25 cellular contexts compared by ENCODE assay signal in the genomic region with DNA sequence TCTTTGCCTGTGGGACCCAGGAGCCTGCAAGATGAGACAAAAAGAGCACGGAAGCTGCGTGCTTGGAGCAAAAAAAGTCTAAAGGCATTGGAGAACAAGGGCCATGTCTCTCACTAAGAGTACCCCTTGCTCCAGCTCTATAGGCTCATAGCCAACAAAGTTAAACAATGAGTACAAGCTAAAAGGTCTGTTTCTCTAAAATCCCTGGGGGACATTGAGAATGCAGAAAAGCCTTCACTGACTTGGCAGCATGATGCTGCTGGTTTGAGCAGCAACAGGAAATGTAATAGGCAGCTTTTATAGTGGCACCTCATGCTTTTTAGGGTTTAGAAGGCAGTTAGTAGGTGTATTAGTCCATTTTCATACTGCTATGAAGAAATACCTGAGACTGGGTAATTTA.
DNase-seq lines count a peak whose midpoint lies in the region; TF ChIP-seq lines count a peak whose summit lies in the region.
"Had no signal": no experiment of that assay in that cellular context is flagged by ENCODE, and none has a peak within 500 bp of the region (broad histone marks: within the 10 kb centered on the region; RNA-seq: fewer than 3 reads in every experiment).

No MANE protein-coding gene starts in this region.

- H3K4me1 ChIP-seq in mammary epithelial cell (ENCODE audit: insufficient read depth, low read length), result no peaks in the 10 kb centered on the region
- H3K4me1 ChIP-seq in breast epithelium, result no peaks in the 10 kb centered on the region
- no peaks in the 10 kb centered on the region for H3K4me1 ChIP-seq in esophagus muscularis mucosa
- H3K4me1 ChIP-seq in endodermal cell (ENCODE audit: control insufficient read depth, insufficient read depth, low read length), result no peaks in the 10 kb centered on the region
- H3K4me1 ChIP-seq: HAP-1 had no signal

- WGBS in mammary epithelial cell (ENCODE audit: low coverage, missing lambda C conversion rate), result 7% methylated on average over 2 of the region's 2 CpGs
- WGBS in esophagus muscularis mucosa, result 86% methylated on average over 2 of the region's 2 CpGs
- 94 to 100% methylated on average over 2 of the region's 2 CpGs for WGBS in endodermal cell (ENCODE audit: insufficient coverage in 1 of 2, insufficient read length in 1 of 2), 2 experiments

- H3K27me3 Mint-ChIP-seq in type B pancreatic cell (no peaks in the 10 kb centered on the region), endodermal cell (ENCODE audit: insufficient read depth) (peaks cover 39% of the 10 kb centered on the region)
- peaks cover 3% of the 10 kb centered on the region for H3K27me3 Mint-ChIP-seq in activated naive CD4-positive, alpha-beta T cell treated with anti-CD3 and anti-CD28 coated beads for 36 hours (ENCODE audit: low read depth)
- H3K27me3 Mint-ChIP-seq: CD4-positive, CD25-positive, alpha-beta regulatory T cell had no signal

- H3K36me3 ChIP-seq in mammary epithelial cell (ENCODE audit: insufficient read depth, low read length) (no peaks in the 10 kb centered on the region), breast epithelium (no peaks in the 10 kb centered on the region), esophagus muscularis mucosa (no peaks in the 10 kb centered on the region), endodermal cell (ENCODE audit: control insufficient read depth, insufficient read depth, low read length) (no peaks in the 10 kb centered on the region)
- H3K36me3 ChIP-seq: HAP-1, MG63 had no signal

- TF ChIP-seq POLR2A in breast epithelium (IDR thresholded peaks at IDR 0.05) (no peak), esophagus muscularis mucosa (IDR thresholded peaks at IDR 0.05; ENCODE audit: low read depth) (no peak)

- no peak for TF ChIP-seq CTCF in mammary epithelial cell (conservative IDR thresholded peaks at IDR 0.05 in 1 of 2, IDR thresholded peaks at IDR 0.05 in 1 of 2; ENCODE audit: extremely low read depth in 1 of 2, insufficient read depth in 1 of 2, low read depth in 1 of 2, low read length in 2 of 2)
- TF ChIP-seq CTCF in breast epithelium (IDR thresholded peaks at IDR 0.05), result no peak
- TF ChIP-seq CTCF in fibroblast of pulmonary artery (IDR thresholded peaks at IDR 0.05; ENCODE audit: low read length, missing control alignments), result no peak
- no peak for TF ChIP-seq CTCF in esophagus muscularis mucosa (IDR thresholded peaks at IDR 0.05)
- TF ChIP-seq CTCF in type B pancreatic cell (conservative IDR thresholded peaks at IDR 0.05), result no peak
- TF ChIP-seq CTCF in endodermal cell (conservative IDR thresholded peaks at IDR 0.05), result no peak

- H2AFZ ChIP-seq in mammary epithelial cell (ENCODE audit: low read depth, low read length), result peak overlapping the region; percentile 35
- H2AFZ ChIP-seq: GM23248, PC-9 had no signal

- H3K4me2 ChIP-seq in mammary epithelial cell (ENCODE audit: insufficient read depth, low read depth, low read length), result no peak overlapping the region
- H3K4me2 ChIP-seq: PC-9 had no signal

- dilution Hi-C loops in mammary epithelial cell (cut with HindIII; ENCODE audit: low sequenced_read_pairs), result no loop called here

- H3K27ac Mint-ChIP-seq in type B pancreatic cell (no peak overlapping the region), endodermal cell (no peak overlapping the region)
- no peak overlapping the region for H3K27ac Mint-ChIP-seq in activated naive CD4-positive, alpha-beta T cell treated with anti-CD3 and anti-CD28 coated beads for 36 hours
- H3K27ac Mint-ChIP-seq: CD4-positive, CD25-positive, alpha-beta regulatory T cell; HFFc6 had no signal

- no peaks in the 10 kb centered on the region for H4K20me1 ChIP-seq in mammary epithelial cell (ENCODE audit: insufficient read depth, low read length)

- in situ Hi-C loops in mammary epithelial cell (cut with MboI; ENCODE audit: low sequenced_read_pairs in 2 of 2), result no loop called here

- H3K27me3 ChIP-seq in mammary epithelial cell (ENCODE audit: insufficient read depth, low read length) (no peaks in the 10 kb centered on the region), breast epithelium (no peaks in the 10 kb centered on the region), esophagus muscularis mucosa (no peaks in the 10 kb centered on the region), endodermal cell (ENCODE audit: control insufficient read depth, insufficient read depth, low read length, poor library complexity, severe bottlenecking) (no peaks in the 10 kb centered on the region)
- H3K27me3 ChIP-seq: MG63 had no signal

- H3K27ac ChIP-seq in mammary epithelial cell (ENCODE audit: insufficient read depth, low read depth, low read length) (no peak overlapping the region), breast epithelium (no peak overlapping the region), esophagus muscularis mucosa (replicated peaks in 1 of 4) (no peak overlapping the region), endodermal cell (ENCODE audit: low read depth, low read length) (no peak overlapping the region)
- H3K27ac ChIP-seq: GM23248, PC-9 had no signal

- H3K4me1 Mint-ChIP-seq in type B pancreatic cell (ENCODE audit: unreplicated experiment) (peaks cover 19% of the 10 kb centered on the region), endodermal cell (no peaks in the 10 kb centered on the region)
- no peaks in the 10 kb centered on the region for H3K4me1 Mint-ChIP-seq in activated naive CD4-positive, alpha-beta T cell treated with anti-CD3 and anti-CD28 coated beads for 36 hours (ENCODE audit: low read depth)
- H3K4me1 Mint-ChIP-seq: CD4-positive, CD25-positive, alpha-beta regulatory T cell had no signal

- H3K9ac ChIP-seq in mammary epithelial cell (ENCODE audit: insufficient read depth, low read length) (no peak overlapping the region), endodermal cell (ENCODE audit: extremely low read depth, low read length, poor library complexity, severe bottlenecking) (no peak overlapping the region)
- H3K9ac ChIP-seq: GM23248 had no signal

- no peaks in the 10 kb centered on the region for H3K79me2 ChIP-seq in mammary epithelial cell (ENCODE audit: insufficient read depth, low read length)

- H3K9me3 Mint-ChIP-seq in type B pancreatic cell, result peaks cover 9% of the 10 kb centered on the region
- H3K9me3 Mint-ChIP-seq in endodermal cell, result peaks cover 20% of the 10 kb centered on the region
- H3K9me3 Mint-ChIP-seq in activated naive CD4-positive, alpha-beta T cell treated with anti-CD3 and anti-CD28 coated beads for 36 hours, result peaks cover 2% of the 10 kb centered on the region
- H3K9me3 Mint-ChIP-seq: HFFc6 had no signal

- intact Hi-C loops in mammary epithelial cell (cut with micrococcal nuclease) (no loop called here), breast epithelium (cut with DNase I; ENCODE audit: low total_unique reads) (no loop called here), esophagus muscularis mucosa (cut with DNase I) (no loop called here)
- intact Hi-C loops in activated naive CD4-positive, alpha-beta T cell treated with anti-CD3 and anti-CD28 coated beads for 36 hours (cut with micrococcal nuclease), result no loop called here

- no peak for DNase-seq in mammary epithelial cell
- DNase-seq in breast epithelium (ENCODE audit: low spot score in 2 of 2), result no peak
- DNase-seq in NCI-H69 (lab: John Stamatoyannopoulos, UW), result peak; percentile 44
- peak; percentile 57 for DNase-seq in fibroblast of pulmonary artery (ENCODE audit: low read depth)
- DNase-seq in esophagus muscularis mucosa (ENCODE audit: extremely low spot score), result no peak
- no peak for DNase-seq in type B pancreatic cell (ENCODE audit: extremely low spot score, unreplicated experiment)
- DNase-seq in endodermal cell, result no peak
- no peak for DNase-seq in activated naive CD4-positive, alpha-beta T cell treated with anti-CD3 and anti-CD28 coated beads for 36 hours
- DNase-seq: 8988T; CD4-positive, CD25-positive, alpha-beta regulatory T cell; DMS153; GM23248; HFFc6; KBM-7; MG63; NCI-H1105 treated with DMSO at 0.1 percent for 48 hours; NCI-H146; NCI-H1930; NCI-H2227 treated with DMSO at 0.1 percent for 48 hours; NCI-H510A treated with DMSO at 0.1 percent for 48 hours; NCI-H748 treated with DMSO at 0.1 percent for 48 hours; PC-9; Right ventricle myocardium superior; RPMI8226 had no signal

- TF ChIP-seq EP300 in esophagus muscularis mucosa (IDR thresholded peaks at IDR 0.05), result no peak

- H3K4me3 ChIP-seq in mammary epithelial cell (replicated peaks in 1 of 3; ENCODE audit: insufficient read depth in 1 of 3, low read depth in 2 of 3, low read length in 3 of 3), result no peak overlapping the region
- no peak overlapping the region for H3K4me3 ChIP-seq in breast epithelium
- H3K4me3 ChIP-seq in fibroblast of pulmonary artery (replicated peaks; ENCODE audit: low read depth, low read length), result no peak overlapping the region
- no peak overlapping the region for H3K4me3 ChIP-seq in esophagus muscularis mucosa
- H3K4me3 ChIP-seq in endodermal cell (ENCODE audit: low read length), result no peak overlapping the region
- H3K4me3 ChIP-seq: GM23248, HAP-1, MG63, PC-9 had no signal

- no TSS peak for BruUV-seq in mammary epithelial cell (replicated peaks; lab: Mats Ljungman, UMichigan)

- H3K4me3 Mint-ChIP-seq in type B pancreatic cell (no peak overlapping the region), endodermal cell (no peak overlapping the region)
- H3K4me3 Mint-ChIP-seq in activated naive CD4-positive, alpha-beta T cell treated with anti-CD3 and anti-CD28 coated beads for 36 hours, result no peak overlapping the region
- H3K4me3 Mint-ChIP-seq: CD4-positive, CD25-positive, alpha-beta regulatory T cell; HFFc6 had no signal

- CTCF ChIA-PET in mammary epithelial cell (lab: Charles Lee; ENCODE audit: low non-redundant PET), result no interaction called here
- CTCF ChIA-PET in activated naive CD4-positive, alpha-beta T cell treated with anti-CD3 and anti-CD28 coated beads for 36 hours (lab: Charles Lee), result no interaction called here

- H3K9me3 ChIP-seq in mammary epithelial cell (replicated peaks; ENCODE audit: insufficient read depth, low read length), result no peaks in the 10 kb centered on the region
- H3K9me3 ChIP-seq in breast epithelium, result no peaks in the 10 kb centered on the region
- H3K9me3 ChIP-seq in esophagus muscularis mucosa, result peaks cover 0 to 12% (median 0%) of the 10 kb centered on the region in 4 donors
- peaks cover 39% of the 10 kb centered on the region for H3K9me3 ChIP-seq in endodermal cell (ENCODE audit: control insufficient read depth, low read length)
- H3K9me3 ChIP-seq: HAP-1, MG63 had no signal

- H3K36me3 Mint-ChIP-seq in type B pancreatic cell (peaks cover 10% of the 10 kb centered on the region), endodermal cell (ENCODE audit: low read depth) (peaks cover 5% of the 10 kb centered on the region)
- H3K36me3 Mint-ChIP-seq in activated naive CD4-positive, alpha-beta T cell treated with anti-CD3 and anti-CD28 coated beads for 36 hours (ENCODE audit: low read depth), result no peaks in the 10 kb centered on the region
- H3K36me3 Mint-ChIP-seq: CD4-positive, CD25-positive, alpha-beta regulatory T cell had no signal

Comparison
In these comparisons a context has a peak if more than half of its experiments do, and no peak if none do; other contexts are left out.
1. DNase-seq: peak in NCI-H69 (single experiment) and fibroblast of pulmonary artery (single experiment); none in mammary epithelial cell (single experiment), breast epithelium (0 of 2), esophagus muscularis mucosa (single experiment), type B pancreatic cell (single experiment), endodermal cell (single experiment) and activated naive CD4-positive, alpha-beta T cell treated with anti-CD3 and anti-CD28 coated beads for 36 hours (single experiment).